Comparison of ENCODE assay signal across 22 cellular contexts in genomic region chr4:181677621-181678020, GRCh38.
DNase-seq lines count a peak whose midpoint lies in the region; ATAC-seq, FAIRE-seq and TF ChIP-seq lines count a peak whose summit lies in the region.
"Had no signal": no experiment of that assay in that cellular context is flagged by ENCODE, and none has a peak within 500 bp of the region (broad histone marks: within the 10 kb centered on the region; RNA-seq: fewer than 3 reads in every experiment).

No MANE protein-coding gene starts in this region.

- in situ Hi-C loops in GM12878 (cut with MboI) (no loop called here), GM13977 (cut with MboI; ENCODE audit: low pct_unique_long_range_greater_than_20kb, low sequenced_read_pairs, unreplicated experiment) (no loop called here)

- H3K27me3 ChIP-seq in GM12878 (replicated peaks in 1 of 2; ENCODE audit: control insufficient read depth in 2 of 2, insufficient read depth in 2 of 2, low read length in 1 of 2) (no peaks in the 10 kb centered on the region), osteoblast (ENCODE audit: insufficient read depth, low read length) (no peaks in the 10 kb centered on the region)
- H3K27me3 ChIP-seq: BLaER1 treated with 17β-estradiol and CSF1 and Interleukin-3, amounts not matched to agents 10 nM and 100 nM had no signal

- WGBS in GM12878 (ENCODE audit: insufficient coverage, insufficient replicate concordance, low lambda C conversion rate, missing lambda C conversion rate) = 13% methylated on average over 6 of the region's 6 CpGs

- CTCF ChIA-PET in GM12878 (lab: Yijun Ruan, JAX) = no interaction called here

- no peak overlapping the region for H3K9ac ChIP-seq in GM12878 (ENCODE audit: control insufficient read depth, insufficient read depth, low read length)
- H3K9ac ChIP-seq: BLaER1 treated with 17β-estradiol and CSF1 and Interleukin-3, amounts not matched to agents 10 nM and 100 nM; GM23248 had no signal

- H3K4me1 ChIP-seq in GM12878 (ENCODE audit: control insufficient read depth, insufficient read depth, low read length) (no peaks in the 10 kb centered on the region), osteoblast (ENCODE audit: insufficient read depth, low read length) (peaks cover 22% of the 10 kb centered on the region)

- no TSS peak for BruUV-seq in GM12878 (replicated peaks; lab: Mats Ljungman, UMichigan)

- H3K27ac ChIP-seq in GM12878 (ENCODE audit: control insufficient read depth, insufficient read depth) (no peak overlapping the region), osteoblast (ENCODE audit: low read depth, low read length) (no peak overlapping the region)
- H3K27ac ChIP-seq: BLaER1 treated with 17β-estradiol and CSF1 and Interleukin-3, amounts not matched to agents 10 nM and 100 nM; GM23248; HL-60 had no signal

- FAIRE-seq in GM12878 (lab: Jason Lieb, UNC) = no peak
- FAIRE-seq: A204.1, D721Med, RCC 7860 had no signal

- TF ChIP-seq EP300 in GM12878 (IDR thresholded peaks at IDR 0.05; ENCODE audit: borderline replicate concordance in 1 of 2, control insufficient read depth in 1 of 2, low read depth in 2 of 2, low read length in 2 of 2) = no peak

- H3K36me3 ChIP-seq in GM12878 (ENCODE audit: control insufficient read depth in 2 of 2, insufficient read depth in 2 of 2, low read length in 1 of 2) (no peaks in the 10 kb centered on the region), osteoblast (ENCODE audit: insufficient read depth, low read length) (no peaks in the 10 kb centered on the region)
- H3K36me3 ChIP-seq: BLaER1 treated with 17β-estradiol and CSF1 and Interleukin-3, amounts not matched to agents 10 nM and 100 nM had no signal

- H3K79me2 ChIP-seq in GM12878 (ENCODE audit: control insufficient read depth, insufficient read depth, low read length) = no peaks in the 10 kb centered on the region
- H3K79me2 ChIP-seq in osteoblast (ENCODE audit: insufficient read depth, low read length) = no peaks in the 10 kb centered on the region

- DNase-seq in Ammon's horn (ENCODE audit: low spot score) (peak; percentile 44), MV-4-11 (lab: John Stamatoyannopoulos, UW) (peak; percentile 84), GM12878 (ENCODE audit: low read depth, low spot score) (no peak), osteoblast (ENCODE audit: insufficient read length, low spot score, missing footprints) (no peak), GM13977 (ENCODE audit: low spot score) (no peak)
- DNase-seq: CD4-positive, alpha-beta T cell; GM23248; H9; NCI-H1105 treated with DMSO at 0.1 percent for 48 hours; NCI-H146; NCI-H2029; NCI-H446; NCI-H524 treated with DMSO at 0.1 percent for 48 hours; NCI-H774; OCI-M1 had no signal

- POLR2A ChIA-PET in GM12878 (lab: Charles Lee) = no interaction called here

- no peak for TF ChIP-seq CTCF in GM12878 (IDR thresholded peaks at IDR 0.05 in 2 of 3, conservative IDR thresholded peaks at IDR 0.05 in 1 of 3; ENCODE audit: control insufficient read depth in 2 of 3, extremely low read depth in 1 of 3, insufficient read depth in 1 of 3, low read depth in 3 of 3, low read length in 3 of 3)
- no peak for TF ChIP-seq CTCF in osteoblast (IDR thresholded peaks at IDR 0.05; ENCODE audit: extremely low read depth, low read depth, low read length)
- TF ChIP-seq CTCF in GM13977 (IDR thresholded peaks at IDR 0.05; ENCODE audit: extremely low read depth, insufficient read depth, missing control alignments) = no peak

- H3K4me2 ChIP-seq in GM12878 (ENCODE audit: control insufficient read depth, insufficient read depth) (no peak overlapping the region), osteoblast (ENCODE audit: insufficient read depth, low read length) (peak overlapping the region; percentile 12)

- TF ChIP-seq POLR2A in GM12878 (IDR thresholded peaks at IDR 0.05; ENCODE audit: low read depth, low read length) = no peak

- no peak overlapping the region for H3K4me3 ChIP-seq in GM12878
- H3K4me3 ChIP-seq in osteoblast (ENCODE audit: insufficient read depth, low read length) = no peak overlapping the region
- H3K4me3 ChIP-seq: BLaER1 treated with 17β-estradiol and CSF1 and Interleukin-3, amounts not matched to agents 10 nM and 100 nM; GM23248 had no signal

- RAD21 ChIA-PET in GM12878 (lab: Charles Lee; ENCODE audit: unreplicated experiment) = interaction anchor here (1.7 kb wide), 1 partner anchor 17 kb away, joined by 5 read pairs; no protein-coding TSS in a partner anchor

- no peak; the same call in 2 of the 3 replicates for ATAC-seq in GM12878
- ATAC-seq in HG02981 (IDR thresholded peaks at IDR 0.05; ENCODE audit: unreplicated experiment) = no peak
- no peak for ATAC-seq in HG03439 (IDR thresholded peaks at IDR 0.05; ENCODE audit: unreplicated experiment)

- SMC1A ChIA-PET in GM12878 (lab: Charles Lee; ENCODE audit: uncharacterized antibody, unreplicated experiment) = no interaction called here

- no peak for TF ChIP-seq RAD21 in GM12878 (IDR thresholded peaks at IDR 0.05; ENCODE audit: insufficient read depth, low read depth, low read length)

- intact Hi-C loops in GM12878 (cut with micrococcal nuclease; ENCODE audit: unreplicated experiment) = no loop called here

- H3K9me3 ChIP-seq in GM12878 (replicated peaks; ENCODE audit: control insufficient read depth, insufficient read depth, low read length) (no peaks in the 10 kb centered on the region), osteoblast (ENCODE audit: low read depth, low read length) (no peaks in the 10 kb centered on the region)
- H3K9me3 ChIP-seq: BLaER1 treated with 17β-estradiol and CSF1 and Interleukin-3, amounts not matched to agents 10 nM and 100 nM had no signal

- H4K20me1 ChIP-seq in GM12878 (ENCODE audit: control insufficient read depth, insufficient read depth) = no peaks in the 10 kb centered on the region
- no peaks in the 10 kb centered on the region for H4K20me1 ChIP-seq in osteoblast (ENCODE audit: insufficient read depth, low read length)
- H4K20me1 ChIP-seq: BLaER1 treated with 17β-estradiol and CSF1 and Interleukin-3, amounts not matched to agents 10 nM and 100 nM had no signal

- no peak overlapping the region for H2AFZ ChIP-seq in GM12878 (ENCODE audit: control insufficient read depth, low read depth, low read length)
- H2AFZ ChIP-seq in osteoblast (ENCODE audit: low read length) = peak overlapping the region; percentile 31
- H2AFZ ChIP-seq: GM23248 had no signal

TF ChIP-seq in GM12878, 131 proteins besides CTCF, POLR2A, EP300 and RAD21:
- TF ChIP-seq MTA2 (IDR thresholded peaks at IDR 0.05; ENCODE audit: low read depth) (0 out of 2 replicates have a peak, but pooled peaks have one; percentile 12), SPI1 (IDR thresholded peaks at IDR 0.05; ENCODE audit: borderline replicate concordance, insufficient read depth, low read depth, low read length) (peak; percentile 25; the same call in 1 of the 2 replicates), SRF (IDR thresholded peaks at IDR 0.05; ENCODE audit: low read depth in 2 of 2, low read length in 2 of 2) (no peak)

Comparison
In these comparisons a context has a peak if more than half of its experiments do, and no peak if none do; other contexts are left out.
1. DNase-seq: peak in Ammon's horn (single experiment) and MV-4-11 (single experiment); none in GM12878 (single experiment), osteoblast (single experiment) and GM13977 (single experiment).